In the genomic region with DNA sequence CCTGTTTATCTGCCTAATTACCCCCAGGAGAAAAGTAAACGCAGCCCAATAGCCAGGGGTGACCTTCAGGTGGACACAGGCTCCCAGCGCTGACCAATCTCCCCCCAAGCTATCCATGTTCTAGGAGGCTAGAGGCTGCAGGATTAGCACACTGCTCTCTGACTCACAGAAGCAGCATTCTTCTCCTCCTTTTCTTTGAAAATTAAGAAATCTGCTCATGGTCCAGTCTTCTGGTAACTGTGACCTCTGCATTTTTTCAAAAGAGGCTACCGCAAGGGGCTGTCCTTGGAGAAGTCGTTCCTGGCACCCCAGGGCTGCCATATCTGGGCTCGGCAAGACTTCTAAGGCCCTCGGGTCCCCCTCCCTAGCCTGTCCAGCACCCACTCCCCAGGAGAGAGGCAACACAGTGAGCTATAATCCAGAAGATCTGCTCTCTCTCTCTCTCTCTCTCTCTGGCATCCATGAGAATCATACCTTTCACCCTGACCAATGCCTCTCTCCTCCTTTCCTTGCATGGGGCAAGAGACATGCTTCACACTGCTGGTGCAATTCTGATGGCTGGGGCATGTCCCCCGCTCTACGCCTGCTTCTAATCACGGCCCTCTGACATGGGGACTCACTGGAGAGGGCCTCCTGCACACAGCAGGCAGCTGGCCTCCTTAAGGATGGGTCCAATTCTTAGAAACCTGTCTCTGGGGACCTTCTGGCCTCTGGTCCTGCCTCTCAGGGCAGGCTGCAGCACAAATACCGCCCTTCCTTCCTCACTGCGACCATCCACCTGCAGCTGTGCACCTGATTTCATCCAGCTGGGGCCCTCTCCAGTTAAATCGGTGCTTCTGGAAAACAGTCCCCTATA, we compare ENCODE assay signal across 11 cellular contexts. TPM values are rescaled to one million over a fixed set of nuclear protein-coding genes. Genes with fewer than 3 reads are reported as not detected.
DNase-seq lines count a peak whose midpoint lies in the region; ATAC-seq and TF ChIP-seq lines count a peak whose summit lies in the region.
"Had no signal": no experiment of that assay in that cellular context is flagged by ENCODE, and none has a peak within 500 bp of the region (broad histone marks: within the 10 kb centered on the region; RNA-seq: fewer than 3 reads in every experiment).

No MANE protein-coding gene starts in this region.

- peak overlapping the region; percentile 45 for H3K27ac Mint-ChIP-seq in activated CD4-positive, alpha-beta T cell treated with anti-CD3 and anti-CD28 coated beads, Interleukin-2, amount 10 ng/mL, durations not matched to agents 24 days and 14 days
- H3K27ac Mint-ChIP-seq in T-helper 17 cell, result peak overlapping the region; percentile 68

- no peaks in the 10 kb centered on the region for H3K27me3 Mint-ChIP-seq in activated CD4-positive, alpha-beta T cell treated with anti-CD3 and anti-CD28 coated beads, Interleukin-2, amount 10 ng/mL, durations not matched to agents 24 days and 14 days
- H3K27me3 Mint-ChIP-seq in T-helper 17 cell, result no peaks in the 10 kb centered on the region

- WGBS in heart right ventricle, 2 donors, result 53 to 63% methylated on average over 12 of the region's 12 CpGs

- H3K9me3 Mint-ChIP-seq in activated CD4-positive, alpha-beta T cell treated with anti-CD3 and anti-CD28 coated beads, Interleukin-2, amount 10 ng/mL, durations not matched to agents 24 days and 14 days, result no peaks in the 10 kb centered on the region

- peaks cover 0 to 46% (median 1%) of the 10 kb centered on the region in 9 donors for H3K36me3 ChIP-seq in heart right ventricle

- H3K4me1 Mint-ChIP-seq in activated CD4-positive, alpha-beta T cell treated with anti-CD3 and anti-CD28 coated beads, Interleukin-2, amount 10 ng/mL, durations not matched to agents 24 days and 14 days, result peaks cover 26% of the 10 kb centered on the region
- H3K4me1 Mint-ChIP-seq in T-helper 17 cell, result peaks cover 33% of the 10 kb centered on the region

- intact Hi-C loops in activated CD4-positive, alpha-beta T cell treated with anti-CD3 and anti-CD28 coated beads, Interleukin-2, amount 10 ng/mL, durations not matched to agents 24 days and 14 days (cut with micrococcal nuclease), result no loop called here
- intact Hi-C loops in heart right ventricle (cut with DNase I), result no loop called here
- intact Hi-C loops in sciatic nerve (cut with DNase I), result no loop called here

- H3K27me3 ChIP-seq in heart right ventricle, result no peaks in the 10 kb centered on the region

- H3K36me3 Mint-ChIP-seq in activated CD4-positive, alpha-beta T cell treated with anti-CD3 and anti-CD28 coated beads, Interleukin-2, amount 10 ng/mL, durations not matched to agents 24 days and 14 days (ENCODE audit: low read depth), result peaks cover 12% of the 10 kb centered on the region
- H3K36me3 Mint-ChIP-seq in T-helper 17 cell (ENCODE audit: low read depth), result no peaks in the 10 kb centered on the region

- H3K4me1 ChIP-seq in heart right ventricle, result peaks cover 20 to 89% (median 71%) of the 10 kb centered on the region in 9 donors

- no peak for TF ChIP-seq CTCF in heart right ventricle (IDR thresholded peaks at IDR 0.05)

- H3K9me3 ChIP-seq in T-helper 17 cell (ENCODE audit: control insufficient read depth, low read length, poor library complexity, severe bottlenecking), result no peaks in the 10 kb centered on the region
- no peaks in the 10 kb centered on the region for H3K9me3 ChIP-seq in heart right ventricle
- H3K9me3 ChIP-seq: psoas muscle had no signal

- no peak for DNase-seq in activated CD4-positive, alpha-beta T cell treated with anti-CD3 and anti-CD28 coated beads, Interleukin-2, amount 10 ng/mL, durations not matched to agents 24 days and 14 days
- DNase-seq in activated CD4-positive, alpha-beta T cell treated with anti-CD3 and anti-CD28 coated beads for 4 hours, result no peak
- no peak for DNase-seq in T-helper 17 cell
- DNase-seq in heart right ventricle, result no peak
- no peak for DNase-seq in sciatic nerve (ENCODE audit: low spot score)
- DNase-seq in NCI-H748 treated with DMSO at 0.1 percent for 48 hours (lab: John Stamatoyannopoulos, UW), result no peak
- DNase-seq in RKO (ENCODE audit: low spot score), result no peak
- DNase-seq in cerebellar cortex (ENCODE audit: low spot score), result no peak
- DNase-seq: islet precursor cell; NK-92 treated with Interleukin-12 subunit alpha and Interleukin-12 subunit beta, amount 100 ng/mL, for 24 hours; psoas muscle had no signal

- no peak overlapping the region for H3K4me3 ChIP-seq in heart right ventricle
- H3K4me3 ChIP-seq: psoas muscle had no signal

- ATAC-seq in T-helper 17 cell (no peak), heart right ventricle (peak in 5 of 8 donors; percentile 6 to 53 (median 19)), sciatic nerve (peak; percentile 81)

- peak overlapping the region in 7 of 10 donors; percentile 8 to 46 (median 26) for H3K27ac ChIP-seq in heart right ventricle
- H3K27ac ChIP-seq: psoas muscle had no signal

- H3K4me3 Mint-ChIP-seq in activated CD4-positive, alpha-beta T cell treated with anti-CD3 and anti-CD28 coated beads, Interleukin-2, amount 10 ng/mL, durations not matched to agents 24 days and 14 days, result no peak overlapping the region
- peak overlapping the region; percentile 45 for H3K4me3 Mint-ChIP-seq in T-helper 17 cell

RNA-seq across cellular contexts. Expression of a gene that starts 27.3 kb away (rescaled TPM):
- 223 and 232 TPM in 2 replicates for total RNA-seq in activated CD4-positive, alpha-beta T cell treated with anti-CD3 and anti-CD28 coated beads, Interleukin-2, amount 10 ng/mL, durations not matched to agents 24 days and 14 days
- total RNA-seq in T-helper 17 cell, result 100 to 1,000 TPM; 199 to 209 TPM
- 100 to 1,000 TPM; 338 to 558 (median 422) TPM for total RNA-seq in heart right ventricle
- 1,000 to 10,000 TPM in 1 of 2 donors, 100 to 1,000 TPM in 1; 160 to 1,089 TPM for polyA plus RNA-seq in heart right ventricle
- 205 TPM for total RNA-seq in sciatic nerve

RNA-seq across cellular contexts. Expression of a gene that starts 45.5 kb away (rescaled TPM):
- total RNA-seq in activated CD4-positive, alpha-beta T cell treated with anti-CD3 and anti-CD28 coated beads, Interleukin-2, amount 10 ng/mL, durations not matched to agents 24 days and 14 days, result not detected in 2 replicates
- total RNA-seq in T-helper 17 cell (not detected), heart right ventricle (10 to 100 TPM; 16.8 to 41.7 (median 26.8) TPM), sciatic nerve (103 TPM)
- 100 to 1,000 TPM in 1 of 2 donors, 10 to 100 TPM in 1; 63.7 to 129 TPM for polyA plus RNA-seq in heart right ventricle

Comparison
In these comparisons a context has a peak if more than half of its experiments do, and no peak if none do; other contexts are left out.
1. RNA of a gene that starts 45.5 kb away (total RNA-seq): 103 TPM in sciatic nerve (single experiment) and 16.8 to 41.7 TPM in heart right ventricle; not detected in T-helper 17 cell and not detected in activated CD4-positive, alpha-beta T cell treated with anti-CD3 and anti-CD28 coated beads, Interleukin-2, amount 10 ng/mL, durations not matched to agents 24 days and 14 days; every median in the first group is over 10 times any median in the second.